ENCODE assay signal across 8 cellular contexts in the genomic region with DNA sequence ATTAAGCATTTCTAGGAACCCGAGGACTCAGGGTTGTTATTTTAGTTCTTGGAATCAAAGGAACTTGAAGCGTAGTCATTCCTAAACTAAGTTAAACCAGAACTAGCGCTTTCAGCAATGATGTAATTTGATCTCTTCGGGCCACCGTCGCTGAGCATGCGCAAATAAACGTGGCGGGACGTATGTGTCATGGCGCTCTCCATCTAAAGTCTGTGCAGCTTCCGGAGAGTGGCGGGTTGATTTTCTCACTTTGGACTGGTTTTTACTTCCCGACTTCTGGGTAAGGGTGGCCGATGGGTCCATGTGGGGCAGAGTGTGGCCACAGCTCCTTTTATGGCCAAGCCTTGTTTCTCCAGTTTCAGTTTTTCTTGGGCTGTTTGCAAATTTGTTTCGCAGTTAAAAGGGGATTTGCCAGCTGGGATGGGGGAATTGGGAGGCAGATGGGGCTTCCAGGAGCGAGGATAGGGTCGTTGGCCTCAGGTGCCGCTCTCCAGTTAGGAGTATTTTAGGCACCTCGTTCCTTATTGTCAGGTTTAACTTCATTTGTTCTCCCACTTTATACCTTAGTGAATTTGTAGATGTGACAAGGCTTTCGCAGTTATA. TPM values are rescaled to one million over a fixed set of nuclear protein-coding genes. Genes with fewer than 3 reads are reported as not detected.
DNase-seq lines count a peak whose midpoint lies in the region; ATAC-seq, FAIRE-seq and TF ChIP-seq lines count a peak whose summit lies in the region.

A gene (plus strand): TSS at position 163 of the 603 bp plus-strand sequence. CDS start 11,894 bp downstream, outside the sequence.

- intact Hi-C loops in activated B cell treated with CpG ODN at 0.5 μM for 24 hours (cut with micrococcal nuclease): loop anchor here (1.0 kb wide), 3 partner anchors 131 to 321 kb away; no protein-coding TSS in a partner anchor

- CTCF ChIA-PET in activated B cell treated with CpG ODN at 0.5 μM for 24 hours (lab: Charles Lee): interaction anchor here (1.2 to 3.2 kb wide), 2 partner anchors 130 to 1054 kb away, joined by 3 to 11 read pairs; no protein-coding TSS in a partner anchor

- H3K27ac Mint-ChIP-seq in activated B cell treated with CpG ODN at 0.5 μM for 24 hours: peak within 1 kb of the TSS; percentile 96
- peak within 1 kb of the TSS; percentile 93 for H3K27ac Mint-ChIP-seq in central memory CD8-positive, alpha-beta T cell (ENCODE audit: low read depth)

- peaks cover 26% of the 10 kb centered on the region for H3K4me1 Mint-ChIP-seq in activated B cell treated with CpG ODN at 0.5 μM for 24 hours
- H3K4me1 Mint-ChIP-seq in central memory CD8-positive, alpha-beta T cell: peaks cover 39% of the 10 kb centered on the region

- H3K27me3 Mint-ChIP-seq in activated B cell treated with CpG ODN at 0.5 μM for 24 hours: no peaks in the 10 kb centered on the region
- no peaks in the 10 kb centered on the region for H3K27me3 Mint-ChIP-seq in central memory CD8-positive, alpha-beta T cell

- peak within 1 kb of the TSS; percentile 98 for H3K4me3 Mint-ChIP-seq in activated B cell treated with CpG ODN at 0.5 μM for 24 hours
- H3K4me3 Mint-ChIP-seq in central memory CD8-positive, alpha-beta T cell: peak within 1 kb of the TSS; percentile 97

- TF ChIP-seq POLR2A in GM18951 (IDR thresholded peaks at IDR 0.05; ENCODE audit: extremely low read depth, insufficient read depth, insufficient read length): peak; percentile 71

- no peaks in the 10 kb centered on the region for H3K9me3 Mint-ChIP-seq in activated B cell treated with CpG ODN at 0.5 μM for 24 hours
- no peaks in the 10 kb centered on the region for H3K9me3 Mint-ChIP-seq in central memory CD8-positive, alpha-beta T cell

- peaks cover 31% of the 10 kb centered on the region for H3K36me3 Mint-ChIP-seq in activated B cell treated with CpG ODN at 0.5 μM for 24 hours (ENCODE audit: low read depth)
- H3K36me3 Mint-ChIP-seq in central memory CD8-positive, alpha-beta T cell (ENCODE audit: insufficient read depth): peaks cover 18% of the 10 kb centered on the region

- POLR2A ChIA-PET in activated B cell treated with CpG ODN at 0.5 μM for 24 hours (lab: Charles Lee): interaction anchor here (0.6 to 1.9 kb wide), 4 partner anchors 130 to 1054 kb away, joined by 3 to 9 read pairs (median 6); no protein-coding TSS in a partner anchor

- in situ Hi-C loops in GM18951 (cut with MboI; ENCODE audit: low sequenced_read_pairs, unreplicated experiment): no loop called here

- no peak for TF ChIP-seq CTCF in activated B cell treated with CpG ODN at 0.5 μM for 24 hours (IDR thresholded peaks at IDR 0.05)

- peak; percentile 93 for DNase-seq in AG08395 (ENCODE audit: low spot score)
- peak; percentile 87 for DNase-seq in NCI-H345 (lab: John Stamatoyannopoulos, UW)
- peak; percentile 77 for DNase-seq in activated B cell treated with CpG ODN at 0.5 μM for 24 hours
- peak; percentile 79 to 81 for DNase-seq in central memory CD8-positive, alpha-beta T cell (ENCODE audit: low spot score in 2 of 2)
- DNase-seq in stimulated activated CD4-positive, alpha-beta T cell treated with anti-CD3 and anti-CD28 coated beads, Interleukin-12 subunit alpha, Interleukin-12 subunit beta, amount 100 ng/mL, for 4 hours: peak; percentile 83

- ATAC-seq in HG03196 (IDR thresholded peaks at IDR 0.05; ENCODE audit: unreplicated experiment) (peak; percentile 89), activated B cell treated with CpG ODN at 0.5 μM for 24 hours (ENCODE audit: low read depth) (peak; percentile 96)
- peak; percentile 77 for ATAC-seq in central memory CD8-positive, alpha-beta T cell (replicated peaks; ENCODE audit: extremely low read depth, poor library complexity, severe bottlenecking)

- FAIRE-seq in islet of Langerhans (lab: Jason Lieb, UNC): peak; percentile 94

RNA-seq across cellular contexts. Expression of the gene that starts here (rescaled TPM):
- 28.7 and 31.9 TPM in 2 replicates for total RNA-seq in activated B cell treated with CpG ODN at 0.5 μM for 24 hours

Comparison
In these comparisons a context has a peak if more than half of its experiments do, and no peak if none do; other contexts are left out.
1. Peak in every context shown above with its lines: DNase-seq and ATAC-seq.